ENCODE assay signal across 25 cellular contexts in the genomic region with DNA sequence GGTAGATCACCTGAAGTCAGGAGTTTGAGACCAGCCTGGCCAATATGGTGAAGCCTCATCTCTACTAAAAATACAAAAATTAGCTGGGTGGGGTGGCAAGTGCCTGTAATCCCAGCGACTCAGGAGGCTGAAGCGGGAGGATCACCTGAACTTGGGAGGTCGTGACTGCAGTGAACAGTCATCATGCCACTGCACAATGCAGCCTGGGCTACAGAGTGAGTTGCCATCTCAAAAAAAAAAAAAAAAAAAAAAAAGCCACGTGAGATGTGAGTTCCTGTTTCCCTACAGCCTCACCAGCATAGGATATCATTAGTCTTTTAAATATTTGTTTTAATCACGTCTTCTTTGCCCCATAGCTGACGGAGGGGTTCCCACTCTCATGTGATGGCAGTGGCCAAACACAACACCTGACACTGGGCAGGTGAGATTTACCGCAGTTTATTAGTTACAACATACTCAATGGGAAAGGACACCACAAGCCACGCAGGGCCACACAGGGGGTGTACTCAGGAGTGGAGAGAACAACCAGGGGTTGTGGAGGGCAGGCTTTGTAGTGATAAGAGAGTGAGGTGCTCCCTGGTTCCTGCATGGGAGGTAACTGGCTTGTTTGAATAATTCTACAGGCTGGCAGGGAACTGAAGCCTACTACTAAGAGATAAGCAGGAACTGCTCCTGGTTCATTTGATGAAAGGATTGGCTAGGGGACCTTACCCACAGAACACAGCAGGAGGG. TPM values are rescaled to one million over a fixed set of nuclear protein-coding genes. Genes with fewer than 3 reads are reported as not detected.
DNase-seq lines count a peak whose midpoint lies in the region; ATAC-seq and TF ChIP-seq lines count a peak whose summit lies in the region.
"Had no signal": no experiment of that assay in that cellular context is flagged by ENCODE, and none has a peak within 500 bp of the region (broad histone marks: within the 10 kb centered on the region; RNA-seq: fewer than 3 reads in every experiment).

No MANE protein-coding gene starts in this region.

- H3K9me3 Mint-ChIP-seq in neural crest cell = no peaks in the 10 kb centered on the region
- H3K9me3 Mint-ChIP-seq: activated CD4-positive, alpha-beta T cell treated with anti-CD3 and anti-CD28 coated beads, Interleukin-2, amount 10 ng/mL, durations not matched to agents 7 days and 5 days; activated naive CD4-positive, alpha-beta T cell treated with anti-CD3 and anti-CD28 coated beads for 36 hours; natural killer cell; stimulated activated memory B cell treated with anti-CD40 and anti-IgM and Interleukin-4, amounts not matched to agents 10 μg/mL and 1 μg/mL and 100 μg/mL, for 72 hours; T-helper 1 cell treated with Interleukin-12 subunit alpha and Interleukin-12 subunit beta and Interleukin-4 antibody, amounts not matched to agents 30 μg/mL and 1 μg/mL, for 36 hours had no signal

- H3K27ac Mint-ChIP-seq in neural crest cell (ENCODE audit: unreplicated experiment) = no peak overlapping the region
- H3K27ac Mint-ChIP-seq: activated CD4-positive, alpha-beta T cell treated with anti-CD3 and anti-CD28 coated beads, Interleukin-2, amount 10 ng/mL, durations not matched to agents 7 days and 5 days; activated naive CD4-positive, alpha-beta T cell treated with anti-CD3 and anti-CD28 coated beads for 36 hours; natural killer cell; stimulated activated memory B cell treated with anti-CD40 and anti-IgM and Interleukin-4, amounts not matched to agents 10 μg/mL and 1 μg/mL and 100 μg/mL, for 72 hours; T-helper 1 cell treated with Interleukin-12 subunit alpha and Interleukin-12 subunit beta and Interleukin-4 antibody, amounts not matched to agents 30 μg/mL and 1 μg/mL, for 36 hours had no signal

- H3K4me1 Mint-ChIP-seq in neural crest cell = peaks cover 15% of the 10 kb centered on the region

- ATAC-seq in Right ventricle myocardium inferior (no peak), GM19397 (IDR thresholded peaks at IDR 0.05; ENCODE audit: unreplicated experiment) (no peak)
- ATAC-seq: HCT116; natural killer cell; stimulated activated memory B cell treated with anti-CD40 and anti-IgM and Interleukin-4, amounts not matched to agents 10 μg/mL and 1 μg/mL and 100 μg/mL, for 72 hours had no signal

- no peak for TF ChIP-seq CTCF in neural crest cell (conservative IDR thresholded peaks at IDR 0.05)

- no peaks in the 10 kb centered on the region for H3K36me3 Mint-ChIP-seq in neural crest cell (ENCODE audit: low read depth)
- H3K36me3 Mint-ChIP-seq: natural killer cell; stimulated activated memory B cell treated with anti-CD40 and anti-IgM and Interleukin-4, amounts not matched to agents 10 μg/mL and 1 μg/mL and 100 μg/mL, for 72 hours had no signal

- intact Hi-C loops in Right ventricle myocardium inferior (cut with DNase I) = no loop called here

- H3K4me3 Mint-ChIP-seq in neural crest cell = peak overlapping the region; percentile 62
- H3K4me3 Mint-ChIP-seq: activated CD4-positive, alpha-beta T cell treated with anti-CD3 and anti-CD28 coated beads, Interleukin-2, amount 10 ng/mL, durations not matched to agents 7 days and 5 days; activated naive CD4-positive, alpha-beta T cell treated with anti-CD3 and anti-CD28 coated beads for 36 hours; natural killer cell; stimulated activated memory B cell treated with anti-CD40 and anti-IgM and Interleukin-4, amounts not matched to agents 10 μg/mL and 1 μg/mL and 100 μg/mL, for 72 hours; T-helper 1 cell treated with Interleukin-12 subunit alpha and Interleukin-12 subunit beta and Interleukin-4 antibody, amounts not matched to agents 30 μg/mL and 1 μg/mL, for 36 hours had no signal

- peaks cover 10% of the 10 kb centered on the region for H3K27me3 Mint-ChIP-seq in neural crest cell (ENCODE audit: low read depth)

- peak; percentile 10 for DNase-seq in NCI-H2107 treated with DMSO at 0.1 percent for 48 hours (lab: John Stamatoyannopoulos, UW; ENCODE audit: unreplicated experiment)
- no peak for DNase-seq in NCI-H2107 (lab: John Stamatoyannopoulos, UW)
- DNase-seq in UCSD-AML1 (lab: John Stamatoyannopoulos, UW; ENCODE audit: unreplicated experiment) = peak; percentile 21
- DNase-seq in neural crest cell (ENCODE audit: low read depth, low spot score) = no peak
- no peak for DNase-seq in stimulated activated CD4-positive, alpha-beta T cell treated with anti-CD3 and anti-CD28 coated beads, Interleukin-4, amount 100 ng/mL, for 1 hour
- no peak for DNase-seq in Right ventricle myocardium inferior (ENCODE audit: missing footprints)
- DNase-seq in NCI-H2196 treated with DMSO at 0.1 percent for 48 hours (lab: John Stamatoyannopoulos, UW; ENCODE audit: unreplicated experiment) = no peak
- DNase-seq: 8988T; activated CD4-positive, alpha-beta T cell treated with anti-CD3 and anti-CD28 coated beads, Interleukin-2, amount 10 ng/mL, durations not matched to agents 7 days and 5 days; activated naive CD4-positive, alpha-beta T cell treated with anti-CD3 and anti-CD28 coated beads for 36 hours; activated T-cell treated with anti-CD3 and anti-CD28 coated beads, Interleukin-2, amount 50 U/mL, for 48 hours; brain microvascular endothelial cell; Calu3; DMS79 treated with DMSO at 0.1 percent for 48 hours; natural killer cell; NCI-H1092 treated with DMSO at 0.1 percent for 48 hours; NCI-H1930; NCI-H2227 treated with DMSO at 0.1 percent for 48 hours; NCI-H526 treated with DMSO at 0.1 percent for 48 hours; stimulated activated CD4-positive, alpha-beta T cell treated with anti-CD3 and anti-CD28 coated beads, Interleukin-4, amount 100 ng/mL, for 4 hours; WERI-Rb-1 had no signal

RNA-seq across cellular contexts. Expression of gene LZTS3, which starts 4.6 kb away (rescaled TPM):
- total RNA-seq in neural crest cell (10.8 and 11.0 TPM in 2 replicates), Right ventricle myocardium inferior (19.6 TPM)

RNA-seq across cellular contexts. Expression of gene FASTKD5, which starts 18.2 kb away (rescaled TPM):
- 17.1 and 18.8 TPM in 2 replicates for total RNA-seq in neural crest cell
- 27.9 TPM for total RNA-seq in Right ventricle myocardium inferior

RNA-seq across cellular contexts. Expression of gene UBOX5, which starts 18.2 kb away (rescaled TPM):
- total RNA-seq in neural crest cell (8.3 and 9.8 TPM in 2 replicates), Right ventricle myocardium inferior (2.4 TPM)

RNA-seq across cellular contexts. Expression of gene DDRGK1, which starts 26.6 kb away (rescaled TPM):
- total RNA-seq in neural crest cell (56.6 and 57.2 TPM in 2 replicates), Right ventricle myocardium inferior (36.5 TPM)

RNA-seq across cellular contexts. Expression of gene ITPA, which starts 31.4 kb away (rescaled TPM):
- total RNA-seq in neural crest cell (58.7 and 67.0 TPM in 2 replicates), Right ventricle myocardium inferior (21.4 TPM)

Comparison
In these comparisons a context has a peak if more than half of its experiments do, and no peak if none do; other contexts are left out.
1. DNase-seq: peak in NCI-H2107 treated with DMSO at 0.1 percent for 48 hours (single experiment) and UCSD-AML1 (single experiment); none in NCI-H2107 (single experiment), neural crest cell (single experiment), stimulated activated CD4-positive, alpha-beta T cell treated with anti-CD3 and anti-CD28 coated beads, Interleukin-4, amount 100 ng/mL, for 1 hour (single experiment), Right ventricle myocardium inferior (single experiment) and NCI-H2196 treated with DMSO at 0.1 percent for 48 hours (single experiment).